8 cellular contexts compared by ENCODE assay signal in the genomic region with DNA sequence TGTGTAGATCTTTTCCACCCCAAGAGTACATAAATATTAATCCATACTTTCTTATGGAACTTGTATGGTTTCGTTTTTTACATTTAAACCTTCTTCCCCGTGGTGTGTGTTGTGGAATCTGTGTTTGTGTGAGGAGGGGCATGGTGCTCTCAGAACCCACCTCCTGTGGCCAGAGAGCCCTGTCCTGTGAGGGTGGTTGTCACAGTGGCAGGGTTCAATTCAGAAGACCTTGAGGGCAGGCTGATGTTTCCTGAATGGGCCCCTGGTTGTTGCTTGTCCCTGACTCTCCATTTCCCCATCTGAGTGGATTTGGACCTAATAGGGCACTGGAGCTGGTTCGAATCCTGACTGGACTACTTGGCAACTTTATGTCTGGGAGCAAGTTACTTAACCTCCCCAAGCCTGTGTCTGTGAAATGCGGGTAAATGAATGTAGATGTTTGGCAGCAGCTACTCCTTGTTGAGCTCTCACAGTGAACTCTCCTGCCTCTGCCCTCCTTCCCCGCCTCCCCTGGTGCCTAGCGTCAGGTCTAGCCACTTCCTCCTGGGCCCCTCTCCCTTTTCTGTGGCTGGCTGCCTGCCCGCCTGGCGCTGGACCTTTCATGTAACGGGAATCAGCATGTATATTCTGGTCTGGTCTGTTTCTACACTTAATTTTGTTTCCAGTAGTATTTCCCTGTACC. TPM values are rescaled to one million over a fixed set of nuclear protein-coding genes. Genes with fewer than 3 reads are reported as not detected.
DNase-seq lines count a peak whose midpoint lies in the region; ATAC-seq and TF ChIP-seq lines count a peak whose summit lies in the region.

No MANE protein-coding gene starts in this region.

- DNase-seq in ELF-1 (ENCODE audit: low read depth, low spot score), result peak; percentile 53
- DNase-seq in Kasumi-1 (lab: John Stamatoyannopoulos, UW), result peak; percentile 73 to 79
- DNase-seq in activated CD8-positive, alpha-beta memory T cell treated with anti-CD3 and anti-CD28 coated beads for 24 hours, result peak; percentile 73
- peak; percentile 91 for DNase-seq in fibroblast of peridontal ligament (ENCODE audit: extremely low read depth)
- DNase-seq in osteocyte (ENCODE audit: extremely low spot score, unreplicated experiment), result no peak
- no peak for DNase-seq in LoVo (ENCODE audit: low spot score)

- H3K4me1 Mint-ChIP-seq in osteocyte (ENCODE audit: unreplicated experiment), result peaks cover 90% of the 10 kb centered on the region

- no peaks in the 10 kb centered on the region for H3K27me3 Mint-ChIP-seq in osteocyte (ENCODE audit: unreplicated experiment)

- H3K36me3 Mint-ChIP-seq in osteocyte (ENCODE audit: unreplicated experiment), result peaks cover 65% of the 10 kb centered on the region

- no peak for TF ChIP-seq CTCF in osteocyte (IDR thresholded peaks at IDR 0.05)

- no peaks in the 10 kb centered on the region for H3K9me3 Mint-ChIP-seq in osteocyte (ENCODE audit: unreplicated experiment)

- no peak for ATAC-seq in HG03439 (IDR thresholded peaks at IDR 0.05; ENCODE audit: unreplicated experiment)
- no peak for ATAC-seq in GM18511 (IDR thresholded peaks at IDR 0.05; ENCODE audit: unreplicated experiment)

- peak overlapping the region; percentile 99 for H3K27ac Mint-ChIP-seq in osteocyte (ENCODE audit: unreplicated experiment)

- H3K4me3 Mint-ChIP-seq in osteocyte (ENCODE audit: unreplicated experiment), result peak overlapping the region; percentile 98

RNA-seq across cellular contexts. Expression of a gene that starts 7.3 kb away (rescaled TPM):
- total RNA-seq in osteocyte, result 300 and 534 TPM in 2 replicates

RNA-seq across cellular contexts. Expression of a gene that starts 43.4 kb away (rescaled TPM):
- 62.8 and 65.8 TPM in 2 replicates for total RNA-seq in osteocyte

RNA-seq across cellular contexts. Expression of a gene that starts 47.4 kb away (rescaled TPM):
- 9.9 and 10.8 TPM in 2 replicates for total RNA-seq in osteocyte

Comparison
In these comparisons a context has a peak if more than half of its experiments do, and no peak if none do; other contexts are left out.
1. DNase-seq: peak in ELF-1 (single experiment), Kasumi-1 (2 of 2), activated CD8-positive, alpha-beta memory T cell treated with anti-CD3 and anti-CD28 coated beads for 24 hours (single experiment) and fibroblast of peridontal ligament (single experiment); none in osteocyte (single experiment) and LoVo (single experiment).